In the genomic region with DNA sequence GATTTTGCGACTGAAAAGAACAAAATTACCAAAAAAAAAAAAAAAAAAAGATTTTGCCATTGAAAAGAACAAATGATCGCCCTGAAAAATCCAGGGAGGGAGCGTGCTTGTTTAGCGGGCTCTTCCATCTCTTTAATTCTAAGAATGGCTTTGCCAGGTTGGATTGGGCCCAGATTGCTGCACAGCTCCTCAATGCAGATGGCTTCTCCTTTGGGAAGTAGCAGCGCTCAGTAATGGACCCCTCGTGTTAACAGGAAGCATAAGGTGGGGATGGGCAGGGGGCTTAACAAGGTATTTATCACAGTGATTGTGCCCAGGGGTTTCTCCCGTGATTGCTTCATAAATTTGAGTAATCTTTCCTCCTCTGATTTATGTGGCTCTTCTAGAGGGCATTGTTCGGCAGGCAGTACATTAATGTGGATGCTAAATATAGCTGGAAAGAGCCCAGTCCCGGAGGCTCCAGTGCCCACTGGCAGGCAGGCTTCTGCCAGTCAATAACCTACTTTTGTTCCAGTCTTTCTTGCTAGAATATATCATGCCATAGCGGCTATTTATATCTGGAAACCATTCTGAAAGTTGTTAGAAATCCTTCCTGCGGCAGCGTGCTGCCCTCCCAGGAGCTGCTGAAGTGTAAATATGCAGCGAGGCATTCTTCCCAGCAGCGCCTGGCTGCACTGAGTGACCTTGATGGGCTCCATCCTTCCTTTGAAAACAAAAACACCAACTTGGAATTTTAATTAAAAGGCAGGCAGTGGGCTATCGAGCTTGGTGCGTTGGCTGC, we compare ENCODE assay signal across 1 cellular context.
TF ChIP-seq lines count a peak whose summit lies in the region.

No MANE protein-coding gene starts in this region.

TF ChIP-seq in GM23338, 12 proteins besides CTCF, POLR2A, EP300 and RAD21 (continued from another document):
- no peak for TF ChIP-seq EZH2 (IDR thresholded peaks at IDR 0.05; ENCODE audit: low read depth, unreplicated experiment)
